In genomic region chr15:68055224-68055705, GRCh38 we compare ENCODE assay signal across 8 cellular contexts. TPM values are rescaled to one million over a fixed set of nuclear protein-coding genes. Genes with fewer than 3 reads are reported as not detected.
DNase-seq lines count a peak whose midpoint lies in the region; ATAC-seq and TF ChIP-seq lines count a peak whose summit lies in the region.

No MANE protein-coding gene starts in this region.

- ATAC-seq in GM21737 (IDR thresholded peaks at IDR 0.05; ENCODE audit: unreplicated experiment) = peak; percentile 51
- peak; percentile 68 for ATAC-seq in activated CD4-positive, alpha-beta T cell treated with anti-CD3 and anti-CD28 coated beads for 36 hours

- CTCF ChIA-PET in Calu3 (lab: Charles Lee) = interaction anchor here (0.5 to 1.4 kb wide), 2 partner anchors 100 to 192 kb away, joined by 3 to 7 read pairs; no protein-coding TSS in a partner anchor
- CTCF ChIA-PET in activated CD4-positive, alpha-beta T cell treated with anti-CD3 and anti-CD28 coated beads for 36 hours (lab: Charles Lee) = interaction anchor here (1.4 to 2.1 kb wide), 2 partner anchors 10 to 27 kb away, joined by 3 to 10 read pairs; no protein-coding TSS in a partner anchor

- H3K27me3 Mint-ChIP-seq in Calu3 (ENCODE audit: unreplicated experiment) = no peaks in the 10 kb centered on the region
- H3K27me3 Mint-ChIP-seq in activated CD4-positive, alpha-beta T cell treated with anti-CD3 and anti-CD28 coated beads for 36 hours = peaks cover 14% of the 10 kb centered on the region
- no peaks in the 10 kb centered on the region for H3K27me3 Mint-ChIP-seq in dendritic cell treated with granulocyte-macrophage colony-stimulating factor and Interleukin-4, amounts not matched to agents 40 ng/mL and 50 ng/mL, for 4 days

- intact Hi-C loops in Calu3 (cut with micrococcal nuclease; ENCODE audit: unreplicated experiment) = loop anchor here (5.0 kb wide), 1 partner anchor 72 kb away; no protein-coding TSS in a partner anchor
- intact Hi-C loops in activated CD4-positive, alpha-beta T cell treated with anti-CD3 and anti-CD28 coated beads for 36 hours (cut with DNase I, micrococcal nuclease) = loop anchor here (2.0 to 10.0 kb wide), 8 partner anchors 57 to 1354 kb away; partner anchors contain the start of genes CLN6 (in 1 of the 2), GLCE (in 1 of the 2) and MAP2K5 (in 1 of the 2)
- intact Hi-C loops in dendritic cell treated with granulocyte-macrophage colony-stimulating factor and Interleukin-4, amounts not matched to agents 40 ng/mL and 50 ng/mL, for 4 days (cut with micrococcal nuclease) = no loop called here

- DNase-seq in Calu3 (peak; percentile 29), NCI-H1105 treated with DMSO at 0.1 percent for 48 hours (lab: John Stamatoyannopoulos, UW) (peak; percentile 66), lung microvascular endothelial cell (ENCODE audit: low read depth in 2 of 2) (peak; percentile 37 to 64), GF-D8 (lab: John Stamatoyannopoulos, UW) (no peak)
- DNase-seq in activated CD4-positive, alpha-beta T cell treated with anti-CD3 and anti-CD28 coated beads for 36 hours = peak; percentile 88
- DNase-seq in stimulated activated CD8-positive, alpha-beta memory T cell treated with anti-CD3 and anti-CD28 coated beads, Interleukin-12 subunit alpha, Interleukin-12 subunit beta, amount 100 ng/mL, for 24 hours (ENCODE audit: extremely low read depth) = peak; percentile 51

- POLR2A ChIA-PET in activated CD4-positive, alpha-beta T cell treated with anti-CD3 and anti-CD28 coated beads for 36 hours (lab: Charles Lee) = interaction anchor here (0.6 to 2.5 kb wide), 2 partner anchors 47 to 174 kb away, joined by 4 to 9 read pairs; partner anchors contain the start of gene CLN6

- H3K4me1 Mint-ChIP-seq in Calu3 (ENCODE audit: low read depth, unreplicated experiment) = peaks cover 42% of the 10 kb centered on the region
- peaks cover 45% of the 10 kb centered on the region for H3K4me1 Mint-ChIP-seq in activated CD4-positive, alpha-beta T cell treated with anti-CD3 and anti-CD28 coated beads for 36 hours
- peaks cover 32% of the 10 kb centered on the region for H3K4me1 Mint-ChIP-seq in dendritic cell treated with granulocyte-macrophage colony-stimulating factor and Interleukin-4, amounts not matched to agents 40 ng/mL and 50 ng/mL, for 4 days (ENCODE audit: low read depth)

- BruUV-seq in Calu3 (replicated peaks; lab: Mats Ljungman, UMichigan) = no TSS peak

- no peaks in the 10 kb centered on the region for H3K9me3 Mint-ChIP-seq in Calu3 (ENCODE audit: low read depth, unreplicated experiment)
- H3K9me3 Mint-ChIP-seq in activated CD4-positive, alpha-beta T cell treated with anti-CD3 and anti-CD28 coated beads for 36 hours (ENCODE audit: low read depth) = no peaks in the 10 kb centered on the region
- H3K9me3 Mint-ChIP-seq in dendritic cell treated with granulocyte-macrophage colony-stimulating factor and Interleukin-4, amounts not matched to agents 40 ng/mL and 50 ng/mL, for 4 days = no peaks in the 10 kb centered on the region

- H3K27ac Mint-ChIP-seq in Calu3 (ENCODE audit: unreplicated experiment) = peak overlapping the region; percentile 22
- H3K27ac Mint-ChIP-seq in activated CD4-positive, alpha-beta T cell treated with anti-CD3 and anti-CD28 coated beads for 36 hours = peak overlapping the region; percentile 95
- peak overlapping the region; percentile 93 for H3K27ac Mint-ChIP-seq in dendritic cell treated with granulocyte-macrophage colony-stimulating factor and Interleukin-4, amounts not matched to agents 40 ng/mL and 50 ng/mL, for 4 days

- peaks cover 28% of the 10 kb centered on the region for H3K36me3 Mint-ChIP-seq in Calu3 (ENCODE audit: insufficient read depth, unreplicated experiment)
- H3K36me3 Mint-ChIP-seq in activated CD4-positive, alpha-beta T cell treated with anti-CD3 and anti-CD28 coated beads for 36 hours (ENCODE audit: low read depth) = peaks cover 2% of the 10 kb centered on the region
- H3K36me3 Mint-ChIP-seq in dendritic cell treated with granulocyte-macrophage colony-stimulating factor and Interleukin-4, amounts not matched to agents 40 ng/mL and 50 ng/mL, for 4 days (ENCODE audit: low read depth) = peaks cover 37% of the 10 kb centered on the region

- peak overlapping the region; percentile 85 for H3K4me3 Mint-ChIP-seq in Calu3 (ENCODE audit: low read depth, unreplicated experiment)
- H3K4me3 Mint-ChIP-seq in activated CD4-positive, alpha-beta T cell treated with anti-CD3 and anti-CD28 coated beads for 36 hours = peak overlapping the region; percentile 86
- H3K4me3 Mint-ChIP-seq in dendritic cell treated with granulocyte-macrophage colony-stimulating factor and Interleukin-4, amounts not matched to agents 40 ng/mL and 50 ng/mL, for 4 days = peak overlapping the region; percentile 86

- no peak for TF ChIP-seq CTCF in Calu3 (IDR thresholded peaks at IDR 0.05; ENCODE audit: unreplicated experiment)

RNA-seq across cellular contexts. Expression of gene PIAS1, which starts 1.1 kb away (rescaled TPM):
- total RNA-seq in Calu3 (2022) (51.7 and 60.8 TPM in 2 replicates), lung microvascular endothelial cell (8.1 and 12.7 TPM in 2 replicates)
- 10 to 100 TPM; 26.7 to 45.8 TPM for total RNA-seq in activated CD4-positive, alpha-beta T cell treated with anti-CD3 and anti-CD28 coated beads for 36 hours

Comparison
In these comparisons a context has a peak if more than half of its experiments do, and no peak if none do; other contexts are left out.
1. H3K27ac Mint-ChIP-seq: peak in every context shown above with its lines; median percentile 95 in activated CD4-positive, alpha-beta T cell treated with anti-CD3 and anti-CD28 coated beads for 36 hours; 93 in dendritic cell treated with granulocyte-macrophage colony-stimulating factor and Interleukin-4, amounts not matched to agents 40 ng/mL and 50 ng/mL, for 4 days; 22 in Calu3.